8 cellular contexts compared by ENCODE assay signal in genomic region chr6:143513410-143513809, GRCh38. TPM values are rescaled to one million over a fixed set of nuclear protein-coding genes. Genes with fewer than 3 reads are reported as not detected.
DNase-seq lines count a peak whose midpoint lies in the region; ATAC-seq and TF ChIP-seq lines count a peak whose summit lies in the region.

No MANE protein-coding gene starts in this region.

- no peaks in the 10 kb centered on the region for H3K27me3 ChIP-seq in PC-3 (ENCODE audit: low read length)
- peaks cover 9% of the 10 kb centered on the region for H3K27me3 ChIP-seq in osteoblast (ENCODE audit: insufficient read depth, low read length)

- H3K4me2 ChIP-seq in PC-3 (ENCODE audit: low read length) (no peak overlapping the region), osteoblast (ENCODE audit: insufficient read depth, low read length) (no peak overlapping the region)

- H4K20me1 ChIP-seq in PC-3 (ENCODE audit: low read length) (no peaks in the 10 kb centered on the region), osteoblast (ENCODE audit: insufficient read depth, low read length) (no peaks in the 10 kb centered on the region)

- intact Hi-C loops in PC-3 (cut with micrococcal nuclease), result no loop called here
- intact Hi-C loops in lower leg skin (cut with DNase I; ENCODE audit: low total_unique reads), result no loop called here

- POLR2A ChIA-PET in PC-3 (lab: Charles Lee; ENCODE audit: unreplicated experiment), result interaction anchor here (0.6 kb wide), 1 partner anchor 450 kb away, joined by 4 read pairs; no protein-coding TSS in a partner anchor

- no peaks in the 10 kb centered on the region for H3K36me3 ChIP-seq in PC-3 (ENCODE audit: low read depth, low read length)
- peaks cover 4% of the 10 kb centered on the region for H3K36me3 ChIP-seq in osteoblast (ENCODE audit: insufficient read depth, low read length)

- no peak for ATAC-seq in PC-3
- no peak for ATAC-seq in GM21825 (IDR thresholded peaks at IDR 0.05; ENCODE audit: unreplicated experiment)

- peaks cover 6% of the 10 kb centered on the region for H3K27me3 Mint-ChIP-seq in HFFc6 (ENCODE audit: insufficient read depth)
- H3K27me3 Mint-ChIP-seq in brain, result peaks cover 2% of the 10 kb centered on the region

- no peak for TF ChIP-seq POLR2A in lower leg skin (IDR thresholded peaks at IDR 0.05)

- CTCF ChIA-PET in PC-3 (lab: Charles Lee), result no interaction called here

- no peaks in the 10 kb centered on the region for H3K9me2 ChIP-seq in PC-3 (replicated peaks; ENCODE audit: low read length)

- H3K27ac Mint-ChIP-seq in HFFc6 (0 out of 2 replicates have a peak overlapping the region, but pooled peaks have one; percentile 5), brain (peak overlapping the region in 4 of 5 experiments; percentile 22 to 80 (median 44))

- H3K4me1 ChIP-seq in PC-3 (ENCODE audit: insufficient read depth, low read length) (peaks cover 19% of the 10 kb centered on the region), osteoblast (ENCODE audit: insufficient read depth, low read length) (peaks cover 16% of the 10 kb centered on the region)

- no peak overlapping the region for H3K4me3 ChIP-seq in PC-3 (ENCODE audit: low read length)
- no peak overlapping the region for H3K4me3 ChIP-seq in osteoblast (ENCODE audit: insufficient read depth, low read length)
- H3K4me3 ChIP-seq in lower leg skin (ENCODE audit: low read depth, poor library complexity, severe bottlenecking), result no peak overlapping the region

- peak; percentile 76 for TF ChIP-seq CTCF in HFFc6 (IDR thresholded peaks at IDR 0.05)
- TF ChIP-seq CTCF in PC-3 (conservative IDR thresholded peaks at IDR 0.05; ENCODE audit: low read depth, low read length), result peak; percentile 58
- peak; percentile 16 to 30 for TF ChIP-seq CTCF in brain (conservative IDR thresholded peaks at IDR 0.05)
- TF ChIP-seq CTCF in osteoblast (IDR thresholded peaks at IDR 0.05; ENCODE audit: extremely low read depth, low read depth, low read length), result peak; percentile 54
- TF ChIP-seq CTCF in lower leg skin (IDR thresholded peaks at IDR 0.05), result no peak

- H3K9me3 Mint-ChIP-seq in HFFc6 (no peaks in the 10 kb centered on the region), brain (peaks cover 0 to 2% (median 0%) of the 10 kb centered on the region in 5 experiments)

- H3K9ac ChIP-seq in PC-3 (ENCODE audit: low read length), result no peak overlapping the region

- H3K79me2 ChIP-seq in PC-3 (ENCODE audit: low read length) (peaks cover 33% of the 10 kb centered on the region), osteoblast (ENCODE audit: insufficient read depth, low read length) (peaks cover 32% of the 10 kb centered on the region)

- WGBS in lower leg skin, 2 donors, result 80 to 88% methylated on average over 4 of the region's 4 CpGs

- no peak overlapping the region for H3K4me3 Mint-ChIP-seq in HFFc6
- peak overlapping the region in 4 of 5 experiments; percentile 49 to 74 (median 66) for H3K4me3 Mint-ChIP-seq in brain

- H2AFZ ChIP-seq in PC-3 (ENCODE audit: low read length) (no peak overlapping the region), osteoblast (ENCODE audit: low read length) (no peak overlapping the region)

- H3K9me3 ChIP-seq in PC-3 (ENCODE audit: low read length), result no peaks in the 10 kb centered on the region
- H3K9me3 ChIP-seq in osteoblast (ENCODE audit: low read depth, low read length), result no peaks in the 10 kb centered on the region

- peak; percentile 21 for DNase-seq in EL
- no peak for DNase-seq in HFFc6
- peak; percentile 30 for DNase-seq in PC-3
- DNase-seq in osteoblast (ENCODE audit: insufficient read length, low spot score, missing footprints), result peak; percentile 81
- DNase-seq in DMS79 (lab: John Stamatoyannopoulos, UW), result no peak
- no peak for DNase-seq in lower leg skin (ENCODE audit: low spot score in 2 of 2)

- H3K36me3 Mint-ChIP-seq in HFFc6 (ENCODE audit: low read depth), result peaks cover 6% of the 10 kb centered on the region; the same call in 1 of the 2 replicates
- H3K36me3 Mint-ChIP-seq in brain, result peaks cover under 1% of the 10 kb centered on the region

- peaks cover 55% of the 10 kb centered on the region for H3K4me1 Mint-ChIP-seq in HFFc6 (ENCODE audit: low read depth)
- peaks cover 53% of the 10 kb centered on the region for H3K4me1 Mint-ChIP-seq in brain

- BruUV-seq in PC-3 (replicated peaks; lab: Mats Ljungman, UMichigan), result no TSS peak

- no peaks in the 10 kb centered on the region for H3F3A ChIP-seq in PC-3 (ENCODE audit: low read length, unreplicated experiment)

- no peak overlapping the region for H3K27ac ChIP-seq in PC-3 (ENCODE audit: low read length)
- H3K27ac ChIP-seq in osteoblast (ENCODE audit: low read depth, low read length), result no peak overlapping the region

RNA-seq across cellular contexts. Expression of gene FUCA2, which starts 1.9 kb away (rescaled TPM):
- total RNA-seq in HFFc6 (2021; fragmentation: NEBNext Ultra II Directional; extraction: Animal tissue kit (Norgen Biotek cat#: 25700)), result 100 to 1,000 TPM in 4 of 6 experiments, 10 to 100 TPM in 2; 86.4 to 126 (median 121) TPM
- total RNA-seq in PC-3 (2014; rRNA removed) (49.9 and 52.8 TPM in 2 replicates), osteoblast (64.8 and 70.7 TPM in 2 replicates), lower leg skin (10 to 100 TPM in 3 of 4 donors, 1 to 10 TPM in 1; 3.3 to 11.4 (median 10.5) TPM)
- polyA plus RNA-seq in brain (ENCODE audit: insufficient read depth, low read depth, low replicate concordance), result 38.0 TPM

Comparison
In these comparisons a context has a peak if more than half of its experiments do, and no peak if none do; other contexts are left out.
1. DNase-seq: peak in EL (single experiment), PC-3 (single experiment) and osteoblast (single experiment); none in HFFc6 (single experiment), DMS79 (single experiment) and lower leg skin (0 of 2).
2. CTCF ChIP-seq: peak in HFFc6 (single experiment), PC-3 (single experiment), brain (2 of 2) and osteoblast (single experiment); none in lower leg skin (0 of 3).